Comparison of ENCODE assay signal across 2 cellular contexts in the genomic region with DNA sequence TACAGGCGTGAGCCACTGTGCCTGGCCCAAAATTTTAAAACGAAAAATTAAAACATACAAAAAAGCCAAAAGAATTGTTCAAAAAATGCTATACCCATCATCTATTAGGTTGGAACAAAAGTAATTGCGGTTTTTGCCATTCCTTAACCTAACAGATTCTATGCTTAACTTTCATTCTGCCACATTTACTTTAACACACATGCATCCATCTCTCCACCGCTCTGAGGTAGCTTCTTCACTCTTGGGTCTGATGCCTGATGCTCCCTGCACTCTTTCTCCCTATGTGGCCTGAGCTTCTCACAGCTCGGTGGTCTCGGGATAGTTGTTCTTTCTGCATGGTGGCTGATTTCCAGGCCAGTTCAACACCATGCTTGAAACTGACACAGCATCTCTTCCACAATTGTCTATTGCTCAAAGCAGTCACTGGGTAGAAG.
TF ChIP-seq lines count a peak whose summit lies in the region.

No MANE protein-coding gene starts in this region.

TF ChIP-seq in HEK293, 187 proteins besides CTCF, POLR2A, EP300 and RAD21:
- TF ChIP-seq ZNF133 (tag by site-specific recombination; IDR thresholded peaks at IDR 0.05) (no peak), ZBTB17 (tag by site-specific recombination; IDR thresholded peaks at IDR 0.05) (0 out of 2 replicates have a peak, but pooled peaks have one; percentile 29)

TF ChIP-seq in H1, 55 proteins besides CTCF, POLR2A, EP300 and RAD21:
- TF ChIP-seq SP2 (IDR thresholded peaks at IDR 0.05; ENCODE audit: low read length) (no peak), HDAC6 (IDR thresholded peaks at IDR 0.05; ENCODE audit: low read depth, low read length) (no peak), YY1 (IDR thresholded peaks at IDR 0.05; ENCODE audit: low read depth, low read length) (no peak), CHD2 (IDR thresholded peaks at IDR 0.05; ENCODE audit: low read length) (no peak), EGR1 (IDR thresholded peaks at IDR 0.05; ENCODE audit: borderline replicate concordance, low read depth, low read length) (no peak), ASH2L (IDR thresholded peaks at IDR 0.05; ENCODE audit: low read length) (no peak), BRCA1 (IDR thresholded peaks at IDR 0.05; ENCODE audit: low read depth, low read length) (no peak), MAFK (IDR thresholded peaks at IDR 0.05; ENCODE audit: low read depth, low read length) (no peak), GABPA (IDR thresholded peaks at IDR 0.05; ENCODE audit: borderline replicate concordance, insufficient read depth, low read length) (no peak), ZNF274 (IDR thresholded peaks at IDR 0.05; ENCODE audit: borderline replicate concordance, extremely low read depth, low read length) (no peak), CHD1 (IDR thresholded peaks at IDR 0.05; ENCODE audit: low read depth, low read length) (no peak), JUN (IDR thresholded peaks at IDR 0.05; ENCODE audit: low read depth, low read length) (no peak), KDM4A (IDR thresholded peaks at IDR 0.05; ENCODE audit: low read depth, low read length, severe bottlenecking) (no peak), CBX5 (IDR thresholded peaks at IDR 0.05; ENCODE audit: low read depth, low read length) (no peak), TAF1 (IDR thresholded peaks at IDR 0.05; ENCODE audit: low read depth, low read length) (no peak), RFX5 (IDR thresholded peaks at IDR 0.05; ENCODE audit: borderline replicate concordance, low read depth, low read length) (no peak), RNF2 (IDR thresholded peaks at IDR 0.05; ENCODE audit: borderline replicate concordance, low read depth, low read length, missing control alignments, poor library complexity, severe bottlenecking) (no peak), CTBP2 (IDR thresholded peaks at IDR 0.05; ENCODE audit: borderline replicate concordance, insufficient read depth, insufficient read length, low read length) (no peak)
- TF ChIP-seq, protein P1, sequence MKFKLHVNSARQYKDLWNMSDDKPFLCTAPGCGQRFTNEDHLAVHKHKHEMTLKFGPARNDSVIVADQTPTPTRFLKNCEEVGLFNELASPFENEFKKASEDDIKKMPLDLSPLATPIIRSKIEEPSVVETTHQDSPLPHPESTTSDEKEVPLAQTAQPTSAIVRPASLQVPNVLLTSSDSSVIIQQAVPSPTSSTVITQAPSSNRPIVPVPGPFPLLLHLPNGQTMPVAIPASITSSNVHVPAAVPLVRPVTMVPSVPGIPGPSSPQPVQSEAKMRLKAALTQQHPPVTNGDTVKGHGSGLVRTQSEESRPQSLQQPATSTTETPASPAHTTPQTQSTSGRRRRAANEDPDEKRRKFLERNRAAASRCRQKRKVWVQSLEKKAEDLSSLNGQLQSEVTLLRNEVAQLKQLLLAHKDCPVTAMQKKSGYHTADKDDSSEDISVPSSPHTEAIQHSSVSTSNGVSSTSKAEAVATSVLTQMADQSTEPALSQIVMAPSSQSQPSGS (IDR thresholded peaks at IDR 0.05; ENCODE audit: low read length) = no peak
- TF ChIP-seq, protein P2, sequence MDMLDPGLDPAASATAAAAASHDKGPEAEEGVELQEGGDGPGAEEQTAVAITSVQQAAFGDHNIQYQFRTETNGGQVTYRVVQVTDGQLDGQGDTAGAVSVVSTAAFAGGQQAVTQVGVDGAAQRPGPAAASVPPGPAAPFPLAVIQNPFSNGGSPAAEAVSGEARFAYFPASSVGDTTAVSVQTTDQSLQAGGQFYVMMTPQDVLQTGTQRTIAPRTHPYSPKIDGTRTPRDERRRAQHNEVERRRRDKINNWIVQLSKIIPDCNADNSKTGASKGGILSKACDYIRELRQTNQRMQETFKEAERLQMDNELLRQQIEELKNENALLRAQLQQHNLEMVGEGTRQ (IDR thresholded peaks at IDR 0.05; ENCODE audit: low read length) = no peak
